In the genomic region with DNA sequence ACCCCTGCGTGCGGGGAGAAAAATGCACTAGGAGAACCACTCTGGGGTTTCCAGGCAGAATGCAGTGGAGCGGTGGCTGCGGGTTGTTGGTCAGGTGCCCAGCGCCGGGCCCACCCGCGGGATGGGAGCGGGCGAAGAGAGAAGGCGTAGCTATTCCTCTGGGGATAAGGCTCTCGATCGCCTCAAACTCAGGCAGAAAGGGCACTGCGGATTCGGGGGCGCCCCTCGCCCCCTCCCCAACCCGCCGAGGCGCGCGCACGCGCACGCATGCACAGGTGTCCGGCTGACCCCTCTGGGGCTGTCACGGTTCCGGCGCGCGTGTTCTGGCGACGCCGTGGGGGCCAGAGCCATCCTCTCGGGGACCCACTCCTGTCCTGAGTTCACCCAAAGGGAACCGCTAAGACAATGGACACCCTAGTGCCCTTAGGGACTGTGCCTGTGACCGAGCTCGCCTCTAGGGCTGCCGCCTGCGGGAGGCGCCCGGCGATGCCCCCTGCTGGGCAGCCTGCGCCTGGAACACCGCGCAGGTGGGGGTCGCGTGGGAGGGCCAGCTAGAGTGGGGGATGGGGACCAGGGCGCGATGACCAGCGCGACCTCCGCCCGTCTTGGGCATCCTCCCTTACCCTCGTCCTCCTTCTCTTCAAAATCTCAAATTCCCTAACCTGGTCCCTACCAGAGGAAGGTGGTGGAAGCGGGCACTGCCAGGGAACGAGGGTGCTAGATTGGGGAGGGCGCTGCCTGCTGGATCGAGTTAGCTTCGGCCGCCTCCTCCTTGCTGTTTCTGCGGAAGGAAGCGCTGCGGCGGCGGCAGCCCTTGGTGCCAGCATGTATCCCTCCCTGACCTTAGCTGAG, we compare ENCODE assay signal across 8 cellular contexts. TPM values are rescaled to one million over a fixed set of nuclear protein-coding genes. Genes with fewer than 3 reads are reported as not detected.
DNase-seq lines count a peak whose midpoint lies in the region; ATAC-seq and TF ChIP-seq lines count a peak whose summit lies in the region.

No MANE protein-coding gene starts in this region.

- peaks cover 21% of the 10 kb centered on the region for H3K4me1 Mint-ChIP-seq in central memory CD8-positive, alpha-beta T cell

- no peaks in the 10 kb centered on the region for H3K9me2 ChIP-seq in OCI-LY7 (ENCODE audit: insufficient read depth, low read length)

- H3K36me3 Mint-ChIP-seq in central memory CD8-positive, alpha-beta T cell (ENCODE audit: insufficient read depth): peaks cover 12% of the 10 kb centered on the region

- peak overlapping the region; percentile 63 for H3K4me3 Mint-ChIP-seq in central memory CD8-positive, alpha-beta T cell

- WGBS in HUES64: 3% methylated on average over 66 of the region's 66 CpGs

- H3K79me2 ChIP-seq in OCI-LY7 (ENCODE audit: insufficient read depth, low read depth, low read length): no peaks in the 10 kb centered on the region

- H2AFZ ChIP-seq in OCI-LY7 (ENCODE audit: low read length): no peak overlapping the region

- H3K27ac ChIP-seq in HUES64 (ENCODE audit: low read depth, low read length) (no peak overlapping the region), OCI-LY7 (ENCODE audit: low read depth, low read length, poor library complexity, severe bottlenecking) (no peak overlapping the region)

- peaks cover 79% of the 10 kb centered on the region for H3K27me3 Mint-ChIP-seq in central memory CD8-positive, alpha-beta T cell

- H3K27me3 ChIP-seq in HUES64 (ENCODE audit: insufficient read depth, low read length): peaks cover 94% of the 10 kb centered on the region

- no peaks in the 10 kb centered on the region for H4K20me1 ChIP-seq in OCI-LY7 (ENCODE audit: insufficient read depth, low read length)

- H3K4me3 ChIP-seq in HUES64 (ENCODE audit: low read length) (peak overlapping the region; percentile 17), OCI-LY7 (ENCODE audit: low read depth, low read length, poor library complexity, severe bottlenecking) (no peak overlapping the region)

- CTCF ChIA-PET in OCI-LY7 (lab: Charles Lee; ENCODE audit: unreplicated experiment): interaction anchor here (0.6 to 1.4 kb wide), 3 partner anchors 26 to 66 kb away, joined by 3 to 8 read pairs (median 3); no protein-coding TSS in a partner anchor

- H3K9ac ChIP-seq in HUES64 (ENCODE audit: low read depth, low read length): no peak overlapping the region

- no peak for ATAC-seq in central memory CD8-positive, alpha-beta T cell (replicated peaks; ENCODE audit: extremely low read depth, poor library complexity, severe bottlenecking)
- ATAC-seq in HG03442 (IDR thresholded peaks at IDR 0.05; ENCODE audit: unreplicated experiment): no peak
- no peak for ATAC-seq in HG02759 (IDR thresholded peaks at IDR 0.05; ENCODE audit: unreplicated experiment)

- no peak overlapping the region for H3K27ac Mint-ChIP-seq in central memory CD8-positive, alpha-beta T cell (ENCODE audit: low read depth)

- no peaks in the 10 kb centered on the region for H3K9me3 ChIP-seq in HUES64 (ENCODE audit: insufficient read depth, low read depth, low read length)
- no peaks in the 10 kb centered on the region for H3K9me3 ChIP-seq in OCI-LY7 (ENCODE audit: low read length)

- H3K4me1 ChIP-seq in HUES64 (ENCODE audit: insufficient read depth, low read length) (peaks cover 32% of the 10 kb centered on the region), OCI-LY7 (ENCODE audit: insufficient read depth, low read length, poor library complexity, severe bottlenecking) (peaks cover 28% of the 10 kb centered on the region)

- no peaks in the 10 kb centered on the region for H3K9me3 Mint-ChIP-seq in central memory CD8-positive, alpha-beta T cell

- peak; percentile 89 for TF ChIP-seq CTCF in OCI-LY7 (conservative IDR thresholded peaks at IDR 0.05; ENCODE audit: low read length)

- H3K4me2 ChIP-seq in OCI-LY7 (ENCODE audit: low read length): peak overlapping the region; percentile 66

- POLR2A ChIA-PET in OCI-LY7 (lab: Charles Lee): interaction anchor here (0.5 to 1.0 kb wide), 5 partner anchors 15 to 286 kb away, joined by 3 to 4 read pairs (median 3); a partner anchor contains a TSS

- no TSS peak for BruUV-seq in OCI-LY7 (replicated peaks; lab: Mats Ljungman, UMichigan)

- DNase-seq in DMS153 treated with DMSO at 0.1 percent for 48 hours (lab: John Stamatoyannopoulos, UW; ENCODE audit: unreplicated experiment) (peak; percentile 70), OCI-LY7 (ENCODE audit: low spot score) (peak; percentile 72), medulla oblongata (ENCODE audit: extremely low spot score) (peak; percentile 55), T-helper 9 cell (no peak)
- no peak for DNase-seq in central memory CD8-positive, alpha-beta T cell (ENCODE audit: low spot score in 2 of 2)

- intact Hi-C loops in OCI-LY7 (cut with micrococcal nuclease; ENCODE audit: unreplicated experiment): no loop called here

- H3K36me3 ChIP-seq in HUES64 (ENCODE audit: insufficient read depth, low read length) (no peaks in the 10 kb centered on the region), OCI-LY7 (ENCODE audit: insufficient read depth, low read length) (no peaks in the 10 kb centered on the region)

RNA-seq across cellular contexts. Expression of a gene that starts 14.4 kb away (rescaled TPM):
- 1.1 TPM for polyA plus RNA-seq in HUES64 (2013, experiment 1 of 2)
- 3.0 TPM for polyA plus RNA-seq in HUES64 (2013, experiment 2 of 2)
- 7.5 and 11.7 TPM in 2 replicates for total RNA-seq in OCI-LY7 (2014; rRNA removed; shearing (Covaris generic))
- 13.9 and 16.3 TPM in 2 replicates for total RNA-seq in OCI-LY7 (2022)

RNA-seq across cellular contexts. Expression of a gene that starts 28.0 kb away (rescaled TPM):
- 2.3 TPM for polyA plus RNA-seq in HUES64 (2013, experiment 1 of 2)
- polyA plus RNA-seq in HUES64 (2013, experiment 2 of 2): 2.5 TPM
- 98.9 and 109 TPM in 2 replicates for total RNA-seq in OCI-LY7 (2014; rRNA removed; shearing (Covaris generic))
- 110 and 121 TPM in 2 replicates for total RNA-seq in OCI-LY7 (2022)

RNA-seq across cellular contexts. Expression of a gene that starts 33.3 kb away (rescaled TPM):
- 52.5 TPM for polyA plus RNA-seq in HUES64 (2013, experiment 1 of 2)
- 62.4 TPM for polyA plus RNA-seq in HUES64 (2013, experiment 2 of 2)
- total RNA-seq in OCI-LY7 (2014; rRNA removed; shearing (Covaris generic)): 29.9 and 31.5 TPM in 2 replicates
- total RNA-seq in OCI-LY7 (2022): 27.9 and 31.2 TPM in 2 replicates

Comparison
In these comparisons a context has a peak if more than half of its experiments do, and no peak if none do; other contexts are left out.
1. DNase-seq: peak in DMS153 treated with DMSO at 0.1 percent for 48 hours (single experiment), OCI-LY7 (single experiment) and medulla oblongata (single experiment); none in central memory CD8-positive, alpha-beta T cell (0 of 2) and T-helper 9 cell (single experiment).